In genomic region chr12:122413516-122414404, GRCh38 we compare ENCODE assay signal across 8 cellular contexts. TPM values are rescaled to one million over a fixed set of nuclear protein-coding genes. Genes with fewer than 3 reads are reported as not detected.
A peak's percentile ranks its signal among the peaks of the same experiment; 100 is the strongest.
DNase-seq lines count a peak whose midpoint lies in the region; ATAC-seq and TF ChIP-seq lines count a peak whose summit lies in the region.

No MANE protein-coding gene starts in this region.

- H3K4me1 ChIP-seq in right atrium auricular region (peaks cover 0 to 26% of the 10 kb centered on the region in 2 donors), upper lobe of left lung (peaks cover 16 to 28% (median 24%) of the 10 kb centered on the region in 4 donors)

- DNase-seq in Right ventricle myocardium superior (no peak), Right ventricle myocardium inferior (ENCODE audit: missing footprints) (no peak), RPMI7951 (ENCODE audit: low read depth) (peak; percentile 29), right atrium auricular region (ENCODE audit: low spot score) (no peak), upper lobe of left lung (no peak), DMS153 treated with DMSO at 0.1 percent for 48 hours (lab: John Stamatoyannopoulos, UW; ENCODE audit: unreplicated experiment) (no peak)

- WGBS in upper lobe of left lung, 2 donors = 65 to 70% methylated on average over 5 of the region's 5 CpGs

- intact Hi-C loops in Right ventricle myocardium superior (cut with DNase I) (no loop called here), Right ventricle myocardium inferior (cut with DNase I) (no loop called here)

- H3K27me3 ChIP-seq in right atrium auricular region = no peaks in the 10 kb centered on the region
- no peaks in the 10 kb centered on the region for H3K27me3 ChIP-seq in upper lobe of left lung

- TF ChIP-seq CTCF in right atrium auricular region (IDR thresholded peaks at IDR 0.05) (no peak), upper lobe of left lung (IDR thresholded peaks at IDR 0.05) (no peak)

- H3K27ac ChIP-seq in right atrium auricular region (peak overlapping the region; percentile 14 to 20), upper lobe of left lung (peak overlapping the region; percentile 5 to 77 (median 36))

- no peak for TF ChIP-seq EP300 in upper lobe of left lung (IDR thresholded peaks at IDR 0.05)

- H3K9me3 ChIP-seq in right atrium auricular region = no peaks in the 10 kb centered on the region
- no peaks in the 10 kb centered on the region for H3K9me3 ChIP-seq in upper lobe of left lung

- H3K36me3 ChIP-seq in right atrium auricular region (no peaks in the 10 kb centered on the region), upper lobe of left lung (peaks cover 0 to 5% (median 0%) of the 10 kb centered on the region in 4 donors)

- H3K4me3 ChIP-seq in right atrium auricular region (no peak overlapping the region), upper lobe of left lung (no peak overlapping the region)

- ATAC-seq in Right ventricle myocardium superior (ENCODE audit: poor library complexity) = peak; percentile 36
- ATAC-seq in Right ventricle myocardium inferior = no peak
- ATAC-seq in upper lobe of left lung (ENCODE audit: low FRiP score in 2 of 2) = peak in 1 of 2 donors; percentile 54
- ATAC-seq in HG02678 (IDR thresholded peaks at IDR 0.05; ENCODE audit: unreplicated experiment) = no peak
- no peak for ATAC-seq in HG02798 (IDR thresholded peaks at IDR 0.05; ENCODE audit: poor library complexity, unreplicated experiment)

- no peak for TF ChIP-seq POLR2A in upper lobe of left lung (IDR thresholded peaks at IDR 0.05)

RNA-seq across cellular contexts. Expression of gene CLIP1, which starts 8.7 kb away (rescaled TPM):
- total RNA-seq in Right ventricle myocardium superior (92.5 TPM), Right ventricle myocardium inferior (110 TPM), right atrium auricular region (100 to 1,000 TPM in 1 of 2 donors, 10 to 100 TPM in 1; 91.5 to 153 TPM), upper lobe of left lung (100 to 1,000 TPM in 4 of 6 donors, 10 to 100 TPM in 2; 78.4 to 152 (median 104) TPM)
- total RNA-seq in RPMI7951 (2014; rRNA removed; shearing (Covaris generic)) = 16.9 and 23.1 TPM in 2 replicates
